17 cellular contexts compared by ENCODE assay signal in genomic region chr22:48919187-48919590, GRCh38.
A peak's percentile ranks its signal among the peaks of the same experiment; 100 is the strongest.
DNase-seq lines count a peak whose midpoint lies in the region; ATAC-seq, FAIRE-seq and TF ChIP-seq lines count a peak whose summit lies in the region.
"Had no signal": no experiment of that assay in that cellular context is flagged by ENCODE, and none has a peak within 500 bp of the region (broad histone marks: within the 10 kb centered on the region; RNA-seq: fewer than 3 reads in every experiment).

No MANE protein-coding gene starts in this region.

- H3K27me3 ChIP-seq in endodermal cell (ENCODE audit: control insufficient read depth, insufficient read depth, low read length, poor library complexity, severe bottlenecking): no peaks in the 10 kb centered on the region

- H3K36me3 ChIP-seq in endodermal cell (ENCODE audit: control insufficient read depth, insufficient read depth, low read length): no peaks in the 10 kb centered on the region
- H3K36me3 ChIP-seq: left lung had no signal

- H3K27me3 Mint-ChIP-seq in activated CD8-positive, alpha-beta T cell treated with anti-CD3 and anti-CD28 coated beads, Interleukin-2, amount 10 ng/mL, durations not matched to agents 7 days and 5 days (ENCODE audit: low read depth): peaks cover 7% of the 10 kb centered on the region
- H3K27me3 Mint-ChIP-seq in activated CD8-positive, alpha-beta T cell treated with anti-CD3 and anti-CD28 coated beads for 36 hours: peaks cover 49% of the 10 kb centered on the region
- peaks cover 9% of the 10 kb centered on the region for H3K27me3 Mint-ChIP-seq in endodermal cell (ENCODE audit: insufficient read depth)
- H3K27me3 Mint-ChIP-seq: activated CD4-positive, alpha-beta memory T cell treated with anti-CD3 and anti-CD28 coated beads, Interleukin-2, amount 10 ng/mL, durations not matched to agents 7 days and 5 days had no signal

- TF ChIP-seq POLR2A in GM12891 (IDR thresholded peaks at IDR 0.05; ENCODE audit: low read depth, low read length): no peak

- H3K9me3 ChIP-seq in endodermal cell (ENCODE audit: control insufficient read depth, low read length): peaks cover 17% of the 10 kb centered on the region
- H3K9me3 ChIP-seq: left lung had no signal

- CTCF ChIA-PET in activated CD8-positive, alpha-beta T cell treated with anti-CD3 and anti-CD28 coated beads, Interleukin-2, amount 10 ng/mL, durations not matched to agents 7 days and 5 days (lab: Charles Lee): no interaction called here
- CTCF ChIA-PET in activated CD8-positive, alpha-beta T cell treated with anti-CD3 and anti-CD28 coated beads for 36 hours (lab: Charles Lee): no interaction called here

- ATAC-seq in activated CD8-positive, alpha-beta T cell treated with anti-CD3 and anti-CD28 coated beads, Interleukin-2, amount 10 ng/mL, durations not matched to agents 7 days and 5 days: no peak
- ATAC-seq in activated CD8-positive, alpha-beta T cell treated with anti-CD3 and anti-CD28 coated beads for 36 hours: no peak
- no peak for ATAC-seq in HG03139 (IDR thresholded peaks at IDR 0.05; ENCODE audit: unreplicated experiment)
- ATAC-seq: GM23338; left lung; stimulated activated memory B cell treated with anti-CD40 and anti-IgM and Interleukin-4, amounts not matched to agents 10 μg/mL and 1 μg/mL and 100 μg/mL, for 72 hours had no signal

- H3K9ac ChIP-seq in endodermal cell (ENCODE audit: extremely low read depth, low read length, poor library complexity, severe bottlenecking): no peak overlapping the region

- H3K4me1 Mint-ChIP-seq in activated CD8-positive, alpha-beta T cell treated with anti-CD3 and anti-CD28 coated beads, Interleukin-2, amount 10 ng/mL, durations not matched to agents 7 days and 5 days (ENCODE audit: low read depth): no peaks in the 10 kb centered on the region
- no peaks in the 10 kb centered on the region for H3K4me1 Mint-ChIP-seq in activated CD8-positive, alpha-beta T cell treated with anti-CD3 and anti-CD28 coated beads for 36 hours (ENCODE audit: low read depth)
- peaks cover 24% of the 10 kb centered on the region for H3K4me1 Mint-ChIP-seq in endodermal cell
- H3K4me1 Mint-ChIP-seq: activated CD4-positive, alpha-beta memory T cell treated with anti-CD3 and anti-CD28 coated beads, Interleukin-2, amount 10 ng/mL, durations not matched to agents 7 days and 5 days; stimulated activated memory B cell treated with anti-CD40 and anti-IgM and Interleukin-4, amounts not matched to agents 10 μg/mL and 1 μg/mL and 100 μg/mL, for 72 hours had no signal

- DNase-seq in activated CD8-positive, alpha-beta T cell treated with anti-CD3 and anti-CD28 coated beads, Interleukin-2, amount 10 ng/mL, durations not matched to agents 7 days and 5 days: peak; percentile 10
- no peak for DNase-seq in activated CD8-positive, alpha-beta T cell treated with anti-CD3 and anti-CD28 coated beads for 36 hours
- peak; percentile 30 to 59 for DNase-seq in NCI-H524 (lab: John Stamatoyannopoulos, UW)
- DNase-seq in endodermal cell: no peak
- DNase-seq in superior temporal gyrus (ENCODE audit: extremely low spot score): peak; percentile 16
- DNase-seq in 8988T: no peak
- DNase-seq in GM12891 (ENCODE audit: insufficient read length, low spot score): no peak
- DNase-seq: ACHN; activated CD4-positive, alpha-beta memory T cell treated with anti-CD3 and anti-CD28 coated beads, Interleukin-2, amount 10 ng/mL, durations not matched to agents 7 days and 5 days; activated naive CD4-positive, alpha-beta T cell; effector CD4-positive, alpha-beta T cell; left lung; OCI-M1 had no signal

- peaks cover 4% of the 10 kb centered on the region for H3K9me3 Mint-ChIP-seq in activated CD8-positive, alpha-beta T cell treated with anti-CD3 and anti-CD28 coated beads, Interleukin-2, amount 10 ng/mL, durations not matched to agents 7 days and 5 days (ENCODE audit: insufficient read depth)
- H3K9me3 Mint-ChIP-seq in activated CD8-positive, alpha-beta T cell treated with anti-CD3 and anti-CD28 coated beads for 36 hours: peaks cover 5% of the 10 kb centered on the region
- peaks cover 22% of the 10 kb centered on the region for H3K9me3 Mint-ChIP-seq in endodermal cell
- H3K9me3 Mint-ChIP-seq: stimulated activated memory B cell treated with anti-CD40 and anti-IgM and Interleukin-4, amounts not matched to agents 10 μg/mL and 1 μg/mL and 100 μg/mL, for 72 hours had no signal

- POLR2A ChIA-PET in activated CD8-positive, alpha-beta T cell treated with anti-CD3 and anti-CD28 coated beads, Interleukin-2, amount 10 ng/mL, durations not matched to agents 7 days and 5 days (lab: Charles Lee): no interaction called here
- POLR2A ChIA-PET in activated CD8-positive, alpha-beta T cell treated with anti-CD3 and anti-CD28 coated beads for 36 hours (lab: Charles Lee): no interaction called here

- no peak for TF ChIP-seq CTCF in activated CD8-positive, alpha-beta T cell treated with anti-CD3 and anti-CD28 coated beads for 36 hours (IDR thresholded peaks at IDR 0.05)
- no peak for TF ChIP-seq CTCF in endodermal cell (conservative IDR thresholded peaks at IDR 0.05)

- no peaks in the 10 kb centered on the region for H3K36me3 Mint-ChIP-seq in activated CD8-positive, alpha-beta T cell treated with anti-CD3 and anti-CD28 coated beads, Interleukin-2, amount 10 ng/mL, durations not matched to agents 7 days and 5 days (ENCODE audit: low read depth)
- H3K36me3 Mint-ChIP-seq in activated CD8-positive, alpha-beta T cell treated with anti-CD3 and anti-CD28 coated beads for 36 hours (ENCODE audit: low read depth): no peaks in the 10 kb centered on the region
- H3K36me3 Mint-ChIP-seq in endodermal cell (ENCODE audit: low read depth): peaks cover 1% of the 10 kb centered on the region
- H3K36me3 Mint-ChIP-seq: stimulated activated memory B cell treated with anti-CD40 and anti-IgM and Interleukin-4, amounts not matched to agents 10 μg/mL and 1 μg/mL and 100 μg/mL, for 72 hours had no signal

- no peak for FAIRE-seq in GM12891 (lab: Jason Lieb, UNC)
- FAIRE-seq: urothelium cell line had no signal

- H3K4me3 ChIP-seq in endodermal cell (ENCODE audit: low read length): peak overlapping the region; percentile 40
- H3K4me3 ChIP-seq: GM23338, left lung had no signal

- H3K4me3 Mint-ChIP-seq in activated CD8-positive, alpha-beta T cell treated with anti-CD3 and anti-CD28 coated beads, Interleukin-2, amount 10 ng/mL, durations not matched to agents 7 days and 5 days: no peak overlapping the region
- H3K4me3 Mint-ChIP-seq in activated CD8-positive, alpha-beta T cell treated with anti-CD3 and anti-CD28 coated beads for 36 hours: no peak overlapping the region
- no peak overlapping the region for H3K4me3 Mint-ChIP-seq in endodermal cell
- H3K4me3 Mint-ChIP-seq: activated CD4-positive, alpha-beta memory T cell treated with anti-CD3 and anti-CD28 coated beads, Interleukin-2, amount 10 ng/mL, durations not matched to agents 7 days and 5 days; GM23338; stimulated activated memory B cell treated with anti-CD40 and anti-IgM and Interleukin-4, amounts not matched to agents 10 μg/mL and 1 μg/mL and 100 μg/mL, for 72 hours had no signal

- WGBS in endodermal cell (ENCODE audit: insufficient coverage in 1 of 2, insufficient read length in 1 of 2), 2 experiments: 74 to 91% methylated on average over 11 to 18 of the region's 18 CpGs

- peak overlapping the region; percentile 84 for H3K27ac ChIP-seq in endodermal cell (ENCODE audit: low read depth, low read length)
- H3K27ac ChIP-seq: left lung had no signal

- no peak overlapping the region for H3K27ac Mint-ChIP-seq in activated CD8-positive, alpha-beta T cell treated with anti-CD3 and anti-CD28 coated beads, Interleukin-2, amount 10 ng/mL, durations not matched to agents 7 days and 5 days
- H3K27ac Mint-ChIP-seq in activated CD8-positive, alpha-beta T cell treated with anti-CD3 and anti-CD28 coated beads for 36 hours: no peak overlapping the region
- peak overlapping the region; percentile 90 for H3K27ac Mint-ChIP-seq in endodermal cell
- H3K27ac Mint-ChIP-seq: activated CD4-positive, alpha-beta memory T cell treated with anti-CD3 and anti-CD28 coated beads, Interleukin-2, amount 10 ng/mL, durations not matched to agents 7 days and 5 days; GM23338; stimulated activated memory B cell treated with anti-CD40 and anti-IgM and Interleukin-4, amounts not matched to agents 10 μg/mL and 1 μg/mL and 100 μg/mL, for 72 hours had no signal

- intact Hi-C loops in activated CD8-positive, alpha-beta T cell treated with anti-CD3 and anti-CD28 coated beads for 36 hours (cut with micrococcal nuclease): no loop called here

- H3K4me1 ChIP-seq in endodermal cell (ENCODE audit: control insufficient read depth, insufficient read depth, low read length): peaks cover 6% of the 10 kb centered on the region
- H3K4me1 ChIP-seq: left lung had no signal

TF ChIP-seq in GM12891, 5 proteins besides CTCF, POLR2A, EP300 and RAD21:
- no peak for TF ChIP-seq TAF1 (IDR thresholded peaks at IDR 0.05; ENCODE audit: low read depth, low read length)
- no peak for TF ChIP-seq SPI1 (IDR thresholded peaks at IDR 0.05; ENCODE audit: low read depth, low read length)
- TF ChIP-seq PAX5 (IDR thresholded peaks at IDR 0.05; ENCODE audit: insufficient read depth, low read length, severe bottlenecking): no peak

Comparison
In these comparisons a context has a peak if more than half of its experiments do, and no peak if none do; other contexts are left out.
1. DNase-seq: peak in activated CD8-positive, alpha-beta T cell treated with anti-CD3 and anti-CD28 coated beads, Interleukin-2, amount 10 ng/mL, durations not matched to agents 7 days and 5 days (single experiment), NCI-H524 (2 of 2) and superior temporal gyrus (single experiment); none in activated CD8-positive, alpha-beta T cell treated with anti-CD3 and anti-CD28 coated beads for 36 hours (single experiment), endodermal cell (single experiment), 8988T (single experiment) and GM12891 (single experiment).